11 cellular contexts compared by ENCODE assay signal in the genomic region with DNA sequence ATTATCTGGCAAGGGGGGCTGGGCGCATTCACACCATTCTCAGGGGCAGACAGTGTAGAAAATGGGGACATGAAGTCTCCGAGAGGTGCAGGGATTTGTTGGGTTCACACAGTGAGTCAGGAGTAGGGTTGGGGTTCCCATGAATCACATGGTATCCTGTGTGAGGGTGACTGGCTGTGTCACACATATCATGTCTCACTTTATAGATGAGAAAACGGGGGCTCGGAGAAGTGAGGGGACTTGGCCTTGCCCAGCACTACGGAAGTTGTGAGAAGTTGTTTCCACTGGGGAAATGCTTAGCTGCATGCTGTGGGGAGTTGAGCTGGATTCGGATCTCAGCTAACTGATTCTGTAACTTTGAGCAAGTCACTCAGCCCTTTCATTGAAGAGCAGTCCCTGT. TPM values are rescaled to one million over a fixed set of nuclear protein-coding genes. Genes with fewer than 3 reads are reported as not detected.
A peak's percentile ranks its signal among the peaks of the same experiment; 100 is the strongest.
DNase-seq lines count a peak whose midpoint lies in the region; ATAC-seq and TF ChIP-seq lines count a peak whose summit lies in the region.
"Had no signal": no experiment of that assay in that cellular context is flagged by ENCODE, and none has a peak within 500 bp of the region (broad histone marks: within the 10 kb centered on the region; RNA-seq: fewer than 3 reads in every experiment).

No MANE protein-coding gene starts in this region.

- H3K36me3 Mint-ChIP-seq in activated CD4-positive, alpha-beta T cell treated with anti-CD3 and anti-CD28 coated beads for 36 hours (ENCODE audit: low read depth): no peaks in the 10 kb centered on the region
- peaks cover 2% of the 10 kb centered on the region for H3K36me3 Mint-ChIP-seq in IgD-negative memory B cell
- no peaks in the 10 kb centered on the region for H3K36me3 Mint-ChIP-seq in activated naive CD8-positive, alpha-beta T cell treated with anti-CD3 and anti-CD28 coated beads for 36 hours
- no peaks in the 10 kb centered on the region for H3K36me3 Mint-ChIP-seq in progenitor cell of endocrine pancreas (ENCODE audit: insufficient read depth)

- CTCF ChIA-PET in activated CD4-positive, alpha-beta T cell treated with anti-CD3 and anti-CD28 coated beads for 36 hours (lab: Charles Lee): interaction anchor here (0.5 to 4.9 kb wide), 40 partner anchors 8 to 430 kb away, joined by 3 to 29 read pairs (median 4); partner anchors contain the start of genes BANF1, CATSPER1, EIF1AD and PACS1

- peak; percentile 78 for ATAC-seq in activated CD4-positive, alpha-beta T cell treated with anti-CD3 and anti-CD28 coated beads for 36 hours
- ATAC-seq in HG02798 (IDR thresholded peaks at IDR 0.05; ENCODE audit: poor library complexity, unreplicated experiment): no peak
- no peak for ATAC-seq in GM18861 (IDR thresholded peaks at IDR 0.05; ENCODE audit: unreplicated experiment)

- H3K4me3 Mint-ChIP-seq in activated CD4-positive, alpha-beta T cell treated with anti-CD3 and anti-CD28 coated beads for 36 hours: no peak overlapping the region
- H3K4me3 Mint-ChIP-seq in IgD-negative memory B cell: peak overlapping the region in 3 of 4 donors; percentile 25 to 65 (median 57)
- H3K4me3 Mint-ChIP-seq in activated naive CD8-positive, alpha-beta T cell treated with anti-CD3 and anti-CD28 coated beads for 36 hours: no peak overlapping the region
- H3K4me3 Mint-ChIP-seq in progenitor cell of endocrine pancreas (ENCODE audit: low read depth): no peak overlapping the region

- peak; percentile 37 for DNase-seq in activated CD4-positive, alpha-beta T cell treated with anti-CD3 and anti-CD28 coated beads for 36 hours
- no peak for DNase-seq in activated CD4-positive, alpha-beta T cell treated with anti-CD3 and anti-CD28 coated beads, Interleukin-2, amount 50 U/mL, for 1 hour
- DNase-seq in activated naive CD8-positive, alpha-beta T cell treated with anti-CD3 and anti-CD28 coated beads for 36 hours: no peak
- no peak for DNase-seq in progenitor cell of endocrine pancreas (ENCODE audit: low spot score, unreplicated experiment)
- DNase-seq in NCI-H1092 treated with DMSO at 0.1 percent for 48 hours (lab: John Stamatoyannopoulos, UW): no peak

- H3K27ac Mint-ChIP-seq in activated CD4-positive, alpha-beta T cell treated with anti-CD3 and anti-CD28 coated beads for 36 hours: no peak overlapping the region
- H3K27ac Mint-ChIP-seq in IgD-negative memory B cell: peak overlapping the region in 1 of 3 donors; percentile 40
- H3K27ac Mint-ChIP-seq in activated naive CD8-positive, alpha-beta T cell treated with anti-CD3 and anti-CD28 coated beads for 36 hours: peak overlapping the region; percentile 68
- peak overlapping the region; percentile 1 for H3K27ac Mint-ChIP-seq in progenitor cell of endocrine pancreas

- POLR2A ChIA-PET in activated CD4-positive, alpha-beta T cell treated with anti-CD3 and anti-CD28 coated beads for 36 hours (lab: Charles Lee): interaction anchor here (0.9 to 1.2 kb wide), 2 partner anchors 7 to 42 kb away, joined by 3 to 5 read pairs; partner anchors contain the start of gene BANF1

- intact Hi-C loops in activated CD4-positive, alpha-beta T cell treated with anti-CD3 and anti-CD28 coated beads for 36 hours (cut with DNase I, micrococcal nuclease): loop anchor here in 1 of 2 experiments (2.0 kb wide), 1 partner anchor 42 kb away; the partner anchor contains the start of genes BANF1 and EIF1AD

- H3K4me1 Mint-ChIP-seq in activated CD4-positive, alpha-beta T cell treated with anti-CD3 and anti-CD28 coated beads for 36 hours: peaks cover 22% of the 10 kb centered on the region
- H3K4me1 Mint-ChIP-seq in IgD-negative memory B cell (peaks cover 4 to 8% (median 6%) of the 10 kb centered on the region in 3 donors), progenitor cell of endocrine pancreas (ENCODE audit: low read depth) (peaks cover 11% of the 10 kb centered on the region)
- peaks cover 15% of the 10 kb centered on the region for H3K4me1 Mint-ChIP-seq in activated naive CD8-positive, alpha-beta T cell treated with anti-CD3 and anti-CD28 coated beads for 36 hours

- no peaks in the 10 kb centered on the region for H3K9me3 Mint-ChIP-seq in activated CD4-positive, alpha-beta T cell treated with anti-CD3 and anti-CD28 coated beads for 36 hours (ENCODE audit: low read depth)
- no peaks in the 10 kb centered on the region for H3K9me3 Mint-ChIP-seq in IgD-negative memory B cell
- H3K9me3 Mint-ChIP-seq in activated naive CD8-positive, alpha-beta T cell treated with anti-CD3 and anti-CD28 coated beads for 36 hours: no peaks in the 10 kb centered on the region
- H3K9me3 Mint-ChIP-seq in progenitor cell of endocrine pancreas (ENCODE audit: low read depth): no peaks in the 10 kb centered on the region

- H3K27me3 Mint-ChIP-seq in activated CD4-positive, alpha-beta T cell treated with anti-CD3 and anti-CD28 coated beads for 36 hours: peaks cover 4% of the 10 kb centered on the region
- peaks cover 5% of the 10 kb centered on the region for H3K27me3 Mint-ChIP-seq in IgD-negative memory B cell
- peaks cover 9% of the 10 kb centered on the region for H3K27me3 Mint-ChIP-seq in activated naive CD8-positive, alpha-beta T cell treated with anti-CD3 and anti-CD28 coated beads for 36 hours
- no peaks in the 10 kb centered on the region for H3K27me3 Mint-ChIP-seq in progenitor cell of endocrine pancreas

- TF ChIP-seq CTCF in progenitor cell of endocrine pancreas (IDR thresholded peaks at IDR 0.05; ENCODE audit: unreplicated experiment): no peak

RNA-seq across cellular contexts. Expression of gene GAL3ST3, which starts 4.2 kb away (rescaled TPM):
- under 1 TPM; 0.51 to 0.69 TPM for total RNA-seq in activated CD4-positive, alpha-beta T cell treated with anti-CD3 and anti-CD28 coated beads for 36 hours
- not detected for polyA plus RNA-seq in IgD-negative memory B cell
- under 1 TPM; 0.70 to 0.95 TPM for total RNA-seq in activated naive CD8-positive, alpha-beta T cell treated with anti-CD3 and anti-CD28 coated beads for 36 hours
- 3.9 and 4.8 TPM in 2 replicates for total RNA-seq in progenitor cell of endocrine pancreas
- total RNA-seq: A172, GM23248, transverse colon had no signal
- polyA plus RNA-seq: GM23248 had no signal

RNA-seq across cellular contexts. Expression of gene SF3B2, which starts 7.4 kb away (rescaled TPM):
- total RNA-seq in activated CD4-positive, alpha-beta T cell treated with anti-CD3 and anti-CD28 coated beads for 36 hours: 100 to 1,000 TPM; 265 to 270 TPM
- polyA plus RNA-seq in IgD-negative memory B cell: 91.8 TPM
- 100 to 1,000 TPM; 268 TPM for total RNA-seq in activated naive CD8-positive, alpha-beta T cell treated with anti-CD3 and anti-CD28 coated beads for 36 hours
- total RNA-seq in progenitor cell of endocrine pancreas: 211 and 216 TPM in 2 replicates

RNA-seq across cellular contexts. Expression of gene CATSPER1, which starts 18.5 kb away (rescaled TPM):
- total RNA-seq in activated CD4-positive, alpha-beta T cell treated with anti-CD3 and anti-CD28 coated beads for 36 hours: not detected
- not detected for polyA plus RNA-seq in IgD-negative memory B cell
- total RNA-seq in activated naive CD8-positive, alpha-beta T cell treated with anti-CD3 and anti-CD28 coated beads for 36 hours: not detected
- not detected in 2 replicates for total RNA-seq in progenitor cell of endocrine pancreas
- total RNA-seq: GM23248, transverse colon had no signal

RNA-seq across cellular contexts. Expression of gene PACS1, which starts 25.3 kb away (rescaled TPM):
- total RNA-seq in activated CD4-positive, alpha-beta T cell treated with anti-CD3 and anti-CD28 coated beads for 36 hours: 10 to 100 TPM; 76.6 to 90.7 TPM
- 72.9 TPM for polyA plus RNA-seq in IgD-negative memory B cell
- 10 to 100 TPM; 58.4 to 61.4 TPM for total RNA-seq in activated naive CD8-positive, alpha-beta T cell treated with anti-CD3 and anti-CD28 coated beads for 36 hours
- 68.3 and 72.3 TPM in 2 replicates for total RNA-seq in progenitor cell of endocrine pancreas

RNA-seq across cellular contexts. Expression of gene CST6, which starts 32.9 kb away (rescaled TPM):
- total RNA-seq in activated CD4-positive, alpha-beta T cell treated with anti-CD3 and anti-CD28 coated beads for 36 hours: not detected
- not detected for polyA plus RNA-seq in IgD-negative memory B cell
- not detected for total RNA-seq in activated naive CD8-positive, alpha-beta T cell treated with anti-CD3 and anti-CD28 coated beads for 36 hours
- not detected in 2 replicates for total RNA-seq in progenitor cell of endocrine pancreas
- total RNA-seq: A172, transverse colon had no signal

Comparison
In these comparisons a context has a peak if more than half of its experiments do, and no peak if none do; other contexts are left out.
1. H3K4me3 Mint-ChIP-seq: peak in IgD-negative memory B cell (3 of 4); none in activated CD4-positive, alpha-beta T cell treated with anti-CD3 and anti-CD28 coated beads for 36 hours (single experiment), activated naive CD8-positive, alpha-beta T cell treated with anti-CD3 and anti-CD28 coated beads for 36 hours (single experiment) and progenitor cell of endocrine pancreas (single experiment).